Comparison of ENCODE assay signal across 8 cellular contexts in the genomic region with DNA sequence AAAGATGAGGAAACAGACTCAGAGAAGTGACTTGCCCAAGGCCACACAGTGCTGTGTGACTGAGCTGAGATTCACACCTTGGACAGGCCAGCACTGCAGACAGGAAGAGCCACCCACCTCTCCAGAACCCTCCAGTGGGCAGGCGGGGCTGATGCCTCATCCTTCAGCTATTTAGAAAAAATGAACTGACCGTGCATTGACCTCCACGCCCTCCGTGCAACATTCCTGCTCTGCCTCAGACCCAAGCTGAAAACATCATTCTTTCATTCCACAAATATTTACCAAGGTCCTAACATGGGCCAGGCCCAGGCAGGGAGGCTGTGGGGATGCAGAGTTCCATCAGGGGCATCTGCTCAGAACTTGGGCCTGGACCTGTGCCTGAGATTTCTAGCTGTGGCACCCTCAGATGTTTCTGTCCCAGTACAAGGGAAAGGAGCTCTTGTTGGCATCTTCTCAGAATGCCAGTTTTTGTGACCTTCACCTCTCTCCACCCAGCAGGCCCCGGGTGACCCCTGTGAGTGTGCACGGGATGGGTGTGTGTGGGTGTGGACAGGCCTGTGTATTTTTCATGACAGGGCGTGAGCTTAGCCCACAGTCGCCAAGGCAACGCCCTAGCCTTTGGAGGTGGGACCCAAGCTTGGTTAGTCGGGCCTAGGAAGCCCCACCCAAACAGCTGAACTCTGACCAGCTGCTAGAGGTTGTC. TPM values are rescaled to one million over a fixed set of nuclear protein-coding genes. Genes with fewer than 3 reads are reported as not detected.
DNase-seq lines count a peak whose midpoint lies in the region; ATAC-seq and TF ChIP-seq lines count a peak whose summit lies in the region.

No MANE protein-coding gene starts in this region.

- intact Hi-C loops in IMR-90 (cut with micrococcal nuclease), result loop anchor here (2.0 to 5.0 kb wide), 2 partner anchors 38 to 55 kb away; no protein-coding TSS in a partner anchor

- peak overlapping the region; percentile 61 for H4K5ac ChIP-seq in IMR-90 (ENCODE audit: low read depth, low read length)

- H3K36me3 ChIP-seq in IMR-90 (ENCODE audit: control insufficient read depth, insufficient read depth, low read length) (no peaks in the 10 kb centered on the region), brain microvascular endothelial cell (replicated peaks) (no peaks in the 10 kb centered on the region)

- H3K56ac ChIP-seq in IMR-90 (ENCODE audit: extremely low read depth, insufficient read depth, low read length), result peak overlapping the region; percentile 44

- H3K9ac ChIP-seq in IMR-90 (ENCODE audit: low read depth, low read length), result peak overlapping the region; percentile 16; the same call in 1 of the 2 replicates

- no TSS peak for BruUV-seq in IMR-90 (replicated peaks; lab: Mats Ljungman, UMichigan)

- TF ChIP-seq CTCF in IMR-90 (conservative IDR thresholded peaks at IDR 0.05; ENCODE audit: low read depth, low read length) (no peak), brain microvascular endothelial cell (IDR thresholded peaks at IDR 0.05; ENCODE audit: low read depth, low read length, missing control alignments) (no peak)

- H3K4me3 ChIP-seq in IMR-90 (ENCODE audit: insufficient read depth, low read depth, low read length) (no peak overlapping the region), brain microvascular endothelial cell (ENCODE audit: low read depth, low read length) (no peak overlapping the region)

- H3K4me1 ChIP-seq in IMR-90 (ENCODE audit: control insufficient read depth, insufficient read depth, low read length), result peaks cover 58% of the 10 kb centered on the region

- H3K27ac ChIP-seq in IMR-90 (ENCODE audit: insufficient read depth, low read length) (peak overlapping the region; percentile 83), brain microvascular endothelial cell (peak overlapping the region; percentile 94), temporal lobe (ENCODE audit: low read depth, low read length) (peak overlapping the region; percentile 38)

- H2BK120ac ChIP-seq in IMR-90 (ENCODE audit: low read depth, low read length), result peak overlapping the region; percentile 96

- H3K27me3 ChIP-seq in IMR-90 (ENCODE audit: control insufficient read depth, insufficient read depth, low read length) (no peaks in the 10 kb centered on the region), brain microvascular endothelial cell (replicated peaks) (no peaks in the 10 kb centered on the region)

- peak overlapping the region; percentile 96 for H2AK5ac ChIP-seq in IMR-90 (ENCODE audit: low read depth, low read length)

- TF ChIP-seq POLR2A in IMR-90 (IDR thresholded peaks at IDR 0.05; ENCODE audit: low read depth, low read length), result no peak

- H3K14ac ChIP-seq in IMR-90 (replicated peaks; ENCODE audit: low read depth, low read length), result peak overlapping the region; percentile 70

- peaks cover 6 to 18% of the 10 kb centered on the region in 2 experiments; a peak in 3 of 4 replicates for H3K79me1 ChIP-seq in IMR-90 (ENCODE audit: low read depth in 1 of 2, low read length in 2 of 2)

- peak overlapping the region; percentile 24 for H3K4me2 ChIP-seq in IMR-90 (ENCODE audit: low read depth, low read length)

- TF ChIP-seq RAD21 in IMR-90 (IDR thresholded peaks at IDR 0.05; ENCODE audit: low read length), result no peak

- 0% methylated on average over 1 of the region's 10 CpGs; no CpG with 5 or more reads in 1 of the 2 experiments for WGBS in IMR-90 (ENCODE audit: extremely low coverage in 2 of 2, insufficient read length in 1 of 2), 2 experiments

- H2AFZ ChIP-seq in IMR-90 (replicated peaks; ENCODE audit: low read length, poor library complexity), result peak overlapping the region; percentile 0

- H2BK20ac ChIP-seq in IMR-90 (ENCODE audit: low read depth, low read length), result peak overlapping the region; percentile 94

- peak overlapping the region; percentile 96 for H2BK15ac ChIP-seq in IMR-90 (ENCODE audit: low read depth, low read length)

- DNase-seq in AG20443 (ENCODE audit: low spot score) (peak; percentile 91), IMR-90 (peak; percentile 95), brain microvascular endothelial cell (peak; percentile 95), left lobe of liver (ENCODE audit: low spot score) (no peak)

- peak overlapping the region; percentile 54 to 85 for H4K8ac ChIP-seq in IMR-90 (ENCODE audit: low read depth in 2 of 2, low read length in 2 of 2)

- peaks cover 32% of the 10 kb centered on the region for H3K9me1 ChIP-seq in IMR-90 (ENCODE audit: insufficient read depth, low read length)

- peak overlapping the region; percentile 87 for H2BK5ac ChIP-seq in IMR-90 (ENCODE audit: low read depth, low read length, poor library complexity, severe bottlenecking)

- H3K9me3 ChIP-seq in IMR-90 (ENCODE audit: control insufficient read depth, insufficient read depth, low read length), result no peaks in the 10 kb centered on the region

- H3K4ac ChIP-seq in IMR-90 (ENCODE audit: low read depth, low read length), result peak overlapping the region; percentile 95

- peak; percentile 87 for ATAC-seq in IMR-90 (ENCODE audit: low read depth)
- peak; percentile 64 for ATAC-seq in left lobe of liver
- no peak for ATAC-seq in HG03159 (IDR thresholded peaks at IDR 0.05; ENCODE audit: unreplicated experiment)
- no peak for ATAC-seq in HG02588 (IDR thresholded peaks at IDR 0.05; ENCODE audit: unreplicated experiment)
- no peak for ATAC-seq in GM19463 (IDR thresholded peaks at IDR 0.05; ENCODE audit: unreplicated experiment)

- CTCF ChIA-PET in IMR-90 (lab: Yijun Ruan, JAX), result interaction anchor here (0.6 to 0.9 kb wide), 2 partner anchors 14 to 105 kb away, joined by 3 read pairs; no protein-coding TSS in a partner anchor

- peak overlapping the region; percentile 67 for H3K23ac ChIP-seq in IMR-90 (ENCODE audit: low read depth, low read length)

- H2AK9ac ChIP-seq in IMR-90 (replicated peaks; ENCODE audit: low read depth, low read length, poor library complexity), result peak overlapping the region; percentile 42

- dilution Hi-C loops in IMR-90 (cut with HindIII; ENCODE audit: low sequenced_read_pairs, unreplicated experiment), result no loop called here

- in situ Hi-C loops in IMR-90 (cut with MboI; ENCODE audit: low sequenced_read_pairs), result no loop called here
- in situ Hi-C loops in brain microvascular endothelial cell (cut with HindIII; ENCODE audit: low pct_ligation_motif_present, low sequenced_read_pairs), result no loop called here

- H4K91ac ChIP-seq in IMR-90 (ENCODE audit: insufficient read depth, low read depth, low read length), result peak overlapping the region; percentile 95

- no peaks in the 10 kb centered on the region for H4K20me1 ChIP-seq in IMR-90 (ENCODE audit: insufficient read depth, low read length)

- POLR2A ChIA-PET in IMR-90 (lab: Charles Lee; ENCODE audit: unreplicated experiment), result interaction anchor here (0.7 to 1.0 kb wide), 2 partner anchors 9 to 83 kb away, joined by 3 read pairs; no protein-coding TSS in a partner anchor

- peak overlapping the region; percentile 84 for H3K18ac ChIP-seq in IMR-90 (ENCODE audit: low read depth, low read length)

TF ChIP-seq in IMR-90, 13 proteins besides CTCF, POLR2A, EP300 and RAD21:
- TF ChIP-seq RCOR1 (IDR thresholded peaks at IDR 0.05; ENCODE audit: insufficient replicate concordance, low read length) (peak; percentile 99), CHD1 (IDR thresholded peaks at IDR 0.05; ENCODE audit: low read depth, low read length) (no peak), BHLHE40 (IDR thresholded peaks at IDR 0.05; ENCODE audit: low read depth, low read length) (peak; percentile 78; the same call in 1 of the 2 replicates), MXI1 (IDR thresholded peaks at IDR 0.05; ENCODE audit: borderline replicate concordance, low read depth, low read length) (0 out of 2 replicates have a peak, but pooled peaks have one; percentile 32), FOS (IDR thresholded peaks at IDR 0.05; ENCODE audit: low read depth, low read length) (peak; percentile 85), MAFK (IDR thresholded peaks at IDR 0.05; ENCODE audit: low read depth, low read length) (no peak), CEBPB (IDR thresholded peaks at IDR 0.05; ENCODE audit: low read depth, low read length) (no peak; the same call in 1 of the 2 replicates), NFE2L2 (IDR thresholded peaks at IDR 0.05; ENCODE audit: low read depth, low read length) (peak; percentile 14; the same call in 1 of the 2 replicates), MAZ (IDR thresholded peaks at IDR 0.05; ENCODE audit: borderline replicate concordance, low read depth, low read length) (peak; percentile 77; the same call in 1 of the 2 replicates), RFX5 (IDR thresholded peaks at IDR 0.05; ENCODE audit: low read depth, low read length) (no peak), SMC3 (IDR thresholded peaks at IDR 0.05; ENCODE audit: low read depth, low read length) (no peak)
- TF ChIP-seq, protein P1, sequence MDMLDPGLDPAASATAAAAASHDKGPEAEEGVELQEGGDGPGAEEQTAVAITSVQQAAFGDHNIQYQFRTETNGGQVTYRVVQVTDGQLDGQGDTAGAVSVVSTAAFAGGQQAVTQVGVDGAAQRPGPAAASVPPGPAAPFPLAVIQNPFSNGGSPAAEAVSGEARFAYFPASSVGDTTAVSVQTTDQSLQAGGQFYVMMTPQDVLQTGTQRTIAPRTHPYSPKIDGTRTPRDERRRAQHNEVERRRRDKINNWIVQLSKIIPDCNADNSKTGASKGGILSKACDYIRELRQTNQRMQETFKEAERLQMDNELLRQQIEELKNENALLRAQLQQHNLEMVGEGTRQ (IDR thresholded peaks at IDR 0.05; ENCODE audit: low read depth, low read length), result no peak
- TF ChIP-seq, protein P2, sequence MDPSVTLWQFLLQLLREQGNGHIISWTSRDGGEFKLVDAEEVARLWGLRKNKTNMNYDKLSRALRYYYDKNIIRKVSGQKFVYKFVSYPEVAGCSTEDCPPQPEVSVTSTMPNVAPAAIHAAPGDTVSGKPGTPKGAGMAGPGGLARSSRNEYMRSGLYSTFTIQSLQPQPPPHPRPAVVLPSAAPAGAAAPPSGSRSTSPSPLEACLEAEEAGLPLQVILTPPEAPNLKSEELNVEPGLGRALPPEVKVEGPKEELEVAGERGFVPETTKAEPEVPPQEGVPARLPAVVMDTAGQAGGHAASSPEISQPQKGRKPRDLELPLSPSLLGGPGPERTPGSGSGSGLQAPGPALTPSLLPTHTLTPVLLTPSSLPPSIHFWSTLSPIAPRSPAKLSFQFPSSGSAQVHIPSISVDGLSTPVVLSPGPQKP (IDR thresholded peaks at IDR 0.05; ENCODE audit: borderline replicate concordance, low read depth, low read length), result no peak

RNA-seq across cellular contexts. Expression of a gene that starts 6.5 kb away (rescaled TPM):
- total RNA-seq in IMR-90 (2012; rRNA removed) (5.0 and 5.3 TPM in 2 replicates), left lobe of liver (7.0 TPM), temporal lobe (5.4 TPM)
- 23.8 and 25.1 TPM in 2 replicates for polyA plus RNA-seq in IMR-90 (2012; rRNA removed)
- 17.6 and 24.1 TPM in 2 replicates for polyA plus RNA-seq in IMR-90 (2012; cell fraction: cytosol; rRNA removed)
- 10.6 and 25.6 TPM in 2 replicates for polyA plus RNA-seq in IMR-90 (2012; cell fraction: nucleus; rRNA removed; ENCODE audit: low replicate concordance)

RNA-seq across cellular contexts. Expression of a gene that starts 47.3 kb away (rescaled TPM):
- under 0.01 TPM in 1 of 2 replicates, not detected in the other for total RNA-seq in IMR-90 (2012; rRNA removed)
- polyA plus RNA-seq in IMR-90 (2012; rRNA removed), result not detected in 2 replicates
- not detected in 2 replicates for polyA plus RNA-seq in IMR-90 (2012; cell fraction: cytosol; rRNA removed)
- polyA plus RNA-seq in IMR-90 (2012; cell fraction: nucleus; rRNA removed; ENCODE audit: low replicate concordance), result not detected in 2 replicates
- not detected for total RNA-seq in left lobe of liver
- 0.25 TPM for total RNA-seq in temporal lobe

Comparison
In these comparisons a context has a peak if more than half of its experiments do, and no peak if none do; other contexts are left out.
1. ATAC-seq: peak in IMR-90 (single experiment) and left lobe of liver (single experiment); none in HG03159 (single experiment), HG02588 (single experiment) and GM19463 (single experiment).
2. H3K27ac ChIP-seq: peak in every context shown above with its lines; median percentile 94 in brain microvascular endothelial cell; 83 in IMR-90; 38 in temporal lobe.